30 cellular contexts compared by ENCODE assay signal in the genomic region with DNA sequence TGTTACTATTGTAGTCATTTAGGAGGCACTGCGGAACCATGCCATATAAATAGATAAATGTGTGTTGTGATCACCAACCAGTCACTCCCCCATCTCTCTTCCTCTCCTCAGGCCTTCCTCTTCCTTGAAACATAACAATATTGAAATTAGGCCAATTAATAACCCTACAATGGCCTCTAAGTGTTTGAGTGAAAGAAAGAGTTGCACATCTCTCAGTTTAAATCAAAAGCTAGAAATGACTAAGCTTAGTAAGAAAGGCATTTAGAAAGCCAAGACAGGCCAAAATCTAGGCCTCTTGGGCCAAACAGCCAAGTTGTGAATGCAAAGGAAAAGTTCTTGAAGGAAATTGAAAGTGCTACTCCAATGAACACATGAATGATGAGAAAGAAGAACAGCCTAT. TPM values are rescaled to one million over a fixed set of nuclear protein-coding genes. Genes with fewer than 3 reads are reported as not detected.
"Had no signal": no experiment of that assay in that cellular context is flagged by ENCODE, and none has a peak within 500 bp of the region (broad histone marks: within the 10 kb centered on the region; RNA-seq: fewer than 3 reads in every experiment).

No MANE protein-coding gene starts in this region.

- DNase-seq: activated CD4-positive, alpha-beta T cell treated with anti-CD3 and anti-CD28 coated beads for 4 hours; activated CD4-positive, alpha-beta T cell treated with anti-CD3 and anti-CD28 coated beads, Interleukin-2, amount 50 U/mL, for 48 hours; activated CD8-positive, alpha-beta memory T cell treated with anti-CD3 and anti-CD28 coated beads, Interleukin-2, amount 50 U/mL, for 4 hours; activated gamma-delta T cell treated with Interleukin-2 at 50 U/mL for 16 hours; activated naive CD4-positive, alpha-beta T cell treated with anti-CD3 and anti-CD28 coated beads, Interleukin-2, amount 50 U/mL, for 16 hours; activated T-cell treated with anti-CD3 and anti-CD28 coated beads, Interleukin-2, amount 50 U/mL, for 1 hour; anterior cingulate cortex; body of pancreas; dermis blood vessel endothelial cell; effector CD4-positive, alpha-beta T cell; esophagus squamous epithelium; foreskin melanocyte; islet precursor cell; left cardiac atrium; left ventricle myocardium superior; ovary; stimulated activated CD4-positive, alpha-beta T cell treated with anti-CD3 and anti-CD28 coated beads, Interleukin-12 subunit alpha, Interleukin-12 subunit beta, amount 100 ng/mL, for 4 hours; stimulated activated CD4-positive, alpha-beta T cell treated with anti-CD3 and anti-CD28 coated beads, Interleukin-4, amount 100 ng/mL, for 1 hour; stomach; T-helper 1 cell; thyroid gland; upper lobe of right lung had no signal

- H3K27me3 Mint-ChIP-seq: activated T-helper 17 cell treated with anti-CD3 and anti-CD28 coated beads, Interleukin-2, amount 50 U/mL, for 72 hours had no signal

- H3K4me3 Mint-ChIP-seq: activated T-helper 17 cell treated with anti-CD3 and anti-CD28 coated beads, Interleukin-2, amount 50 U/mL, for 72 hours; stimulated activated effector memory CD8-positive, alpha-beta T cell treated with anti-CD3 and anti-CD28 coated beads, Interleukin-12 subunit alpha, Interleukin-12 subunit beta, amount 100 ng/mL, for 72 hours had no signal

- H3K27ac Mint-ChIP-seq: activated T-helper 17 cell treated with anti-CD3 and anti-CD28 coated beads, Interleukin-2, amount 50 U/mL, for 72 hours; progenitor cell of endocrine pancreas; stimulated activated effector memory CD8-positive, alpha-beta T cell treated with anti-CD3 and anti-CD28 coated beads, Interleukin-12 subunit alpha, Interleukin-12 subunit beta, amount 100 ng/mL, for 72 hours had no signal

- H3K9me3 ChIP-seq: body of pancreas, esophagus squamous epithelium, ovary, right lobe of liver, stomach, thyroid gland, upper lobe of right lung had no signal

- FAIRE-seq: colon had no signal

- H3K36me3 Mint-ChIP-seq: stimulated activated effector memory CD8-positive, alpha-beta T cell treated with anti-CD3 and anti-CD28 coated beads, Interleukin-12 subunit alpha, Interleukin-12 subunit beta, amount 100 ng/mL, for 72 hours had no signal

- ATAC-seq: activated T-helper 17 cell treated with anti-CD3 and anti-CD28 coated beads, Interleukin-2, amount 50 U/mL, for 72 hours; body of pancreas; left cardiac atrium; left ventricle myocardium superior; right lobe of liver; stimulated activated effector memory CD8-positive, alpha-beta T cell treated with anti-CD3 and anti-CD28 coated beads, Interleukin-12 subunit alpha, Interleukin-12 subunit beta, amount 100 ng/mL, for 72 hours; upper lobe of right lung had no signal

- H3K9me3 Mint-ChIP-seq: activated T-helper 17 cell treated with anti-CD3 and anti-CD28 coated beads, Interleukin-2, amount 50 U/mL, for 72 hours; stimulated activated effector memory CD8-positive, alpha-beta T cell treated with anti-CD3 and anti-CD28 coated beads, Interleukin-12 subunit alpha, Interleukin-12 subunit beta, amount 100 ng/mL, for 72 hours had no signal

RNA-seq across cellular contexts. Expression of gene DNASE1L3, which starts 8.1 kb away (rescaled TPM):
- total RNA-seq: activated CD8-positive, alpha-beta memory T cell treated with anti-CD3 and anti-CD28 coated beads for 36 hours; activated T-helper 17 cell treated with anti-CD3 and anti-CD28 coated beads, Interleukin-2, amount 50 U/mL, for 72 hours; progenitor cell of endocrine pancreas; renal cortical epithelial cell had no signal
- polyA plus RNA-seq: neural cell had no signal
